ENCODE assay signal across 11 cellular contexts in genomic region chr9:133275105-133276000, GRCh38. TPM values are rescaled to one million over a fixed set of nuclear protein-coding genes. Genes with fewer than 3 reads are reported as not detected.
DNase-seq lines count a peak whose midpoint lies in the region; ATAC-seq and TF ChIP-seq lines count a peak whose summit lies in the region.
"Had no signal": no experiment of that assay in that cellular context is flagged by ENCODE, and none has a peak within 500 bp of the region (broad histone marks: within the 10 kb centered on the region; RNA-seq: fewer than 3 reads in every experiment).

TSS of gene ABO (minus strand) at chr9:133275201.

- H3K4me1 ChIP-seq in SK-N-SH (ENCODE audit: control insufficient read depth in 1 of 2, insufficient read depth in 2 of 2, low read depth in 1 of 2, low read length in 1 of 2) (no peaks in the 10 kb centered on the region), muscle layer of duodenum (ENCODE audit: control insufficient read depth in 1 of 2, insufficient read depth in 2 of 2, low read length in 2 of 2) (peaks cover 0 to 12% of the 10 kb centered on the region in 2 donors), upper lobe of left lung (peaks cover 0 to 17% (median 7%) of the 10 kb centered on the region in 4 donors)
- H3K4me1 ChIP-seq: BE2C had no signal

- no peak for TF ChIP-seq CTCF in SK-N-SH (IDR thresholded peaks at IDR 0.05)
- TF ChIP-seq CTCF in upper lobe of left lung (IDR thresholded peaks at IDR 0.05), result peak; percentile 29 to 74 (median 50)

- no peak within 1 kb of the TSS for H3K4me3 ChIP-seq in SK-N-SH (ENCODE audit: low read depth in 2 of 2, low read length in 1 of 2)
- peak within 1 kb of the TSS; percentile 37 to 58 for H3K4me3 ChIP-seq in muscle layer of duodenum (ENCODE audit: low read depth in 1 of 2, low read length in 2 of 2)
- peak within 1 kb of the TSS; percentile 40 to 63 (median 54) for H3K4me3 ChIP-seq in upper lobe of left lung

- no peak within 1 kb of the TSS for H3K27ac ChIP-seq in SK-N-SH (ENCODE audit: low read depth in 2 of 2, low read length in 1 of 2)
- peak within 1 kb of the TSS; percentile 31 for H3K27ac ChIP-seq in muscle layer of duodenum (ENCODE audit: low read length)
- peak within 1 kb of the TSS; percentile 74 to 85 (median 81) for H3K27ac ChIP-seq in upper lobe of left lung

- DNase-seq in SK-N-SH (peak; percentile 58), erythroblast (lab: John Stamatoyannopoulos, UW) (peak; percentile 54 to 58), upper lobe of left lung (peak; percentile 51 to 90), NCI-H446 treated with DMSO at 0.1 percent for 48 hours (lab: John Stamatoyannopoulos, UW) (no peak)
- no peak for DNase-seq in naive thymus-derived CD8-positive, alpha-beta T cell
- DNase-seq: activated CD4-positive, alpha-beta T cell treated with anti-CD3 and anti-CD28 coated beads, Interleukin-2, amount 10 ng/mL, durations not matched to agents 7 days and 5 days; BE2C; NCI-H774 had no signal

- POLR2A ChIA-PET in SK-N-SH (lab: Yijun Ruan, JAX), result no interaction called here
- POLR2A ChIA-PET in naive thymus-derived CD8-positive, alpha-beta T cell (lab: Charles Lee), result no interaction called here

- no peak within 1 kb of the TSS for H3K9ac ChIP-seq in SK-N-SH

- H2AFZ ChIP-seq in SK-N-SH (ENCODE audit: low read depth), result no peak within 1 kb of the TSS

- H3K9me3 ChIP-seq in SK-N-SH (no peaks in the 10 kb centered on the region), muscle layer of duodenum (ENCODE audit: control insufficient read depth in 1 of 2, low read length in 2 of 2) (peaks cover 0 to 7% of the 10 kb centered on the region in 2 donors), upper lobe of left lung (no peaks in the 10 kb centered on the region)
- H3K9me3 ChIP-seq: BE2C had no signal

- no peak for ATAC-seq in SK-N-SH treated with all-trans-retinoic acid at 6 μM for 48 hours
- ATAC-seq in upper lobe of left lung (ENCODE audit: low FRiP score in 2 of 2), result peak; percentile 63 to 64
- no peak for ATAC-seq in GM18511 (IDR thresholded peaks at IDR 0.05; ENCODE audit: unreplicated experiment)
- no peak for ATAC-seq in naive thymus-derived CD8-positive, alpha-beta T cell

- no peaks in the 10 kb centered on the region for H3K36me3 Mint-ChIP-seq in naive thymus-derived CD8-positive, alpha-beta T cell

- peaks cover 28 to 65% (median 46%) of the 10 kb centered on the region in 5 donors for H3K27me3 Mint-ChIP-seq in naive thymus-derived CD8-positive, alpha-beta T cell

- H3K79me2 ChIP-seq in SK-N-SH (ENCODE audit: insufficient read depth), result no peaks in the 10 kb centered on the region

- peaks cover 71% of the 10 kb centered on the region for H3K27me3 ChIP-seq in SK-N-SH (ENCODE audit: insufficient read depth)
- peaks cover 4% of the 10 kb centered on the region for H3K27me3 ChIP-seq in muscle layer of duodenum (ENCODE audit: low read depth, low read length)
- H3K27me3 ChIP-seq in upper lobe of left lung, result peaks cover 0 to 18% (median 4%) of the 10 kb centered on the region in 4 donors

- H3K9me3 Mint-ChIP-seq in naive thymus-derived CD8-positive, alpha-beta T cell, result peaks cover 0 to 8% (median 0%) of the 10 kb centered on the region in 9 donors

- no peaks in the 10 kb centered on the region for H4K20me1 ChIP-seq in SK-N-SH (ENCODE audit: insufficient read depth)

- H3K4me1 Mint-ChIP-seq in naive thymus-derived CD8-positive, alpha-beta T cell, result peaks cover 0 to 5% (median 4%) of the 10 kb centered on the region in 4 donors
- H3K4me1 Mint-ChIP-seq: activated CD4-positive, alpha-beta T cell treated with anti-CD3 and anti-CD28 coated beads, Interleukin-2, amount 10 ng/mL, durations not matched to agents 7 days and 5 days had no signal

- H3K4me3 Mint-ChIP-seq in naive thymus-derived CD8-positive, alpha-beta T cell, result peak within 1 kb of the TSS in 4 of 10 donors; percentile 4 to 47 (median 44)
- H3K4me3 Mint-ChIP-seq: activated CD4-positive, alpha-beta T cell treated with anti-CD3 and anti-CD28 coated beads, Interleukin-2, amount 10 ng/mL, durations not matched to agents 7 days and 5 days had no signal

- TF ChIP-seq POLR2A in erythroblast (IDR thresholded peaks at IDR 0.05; ENCODE audit: low read length) (no peak), upper lobe of left lung (IDR thresholded peaks at IDR 0.05) (peak in 1 of 4 donors; percentile 13)

- TF ChIP-seq EP300 in SK-N-SH (IDR thresholded peaks at IDR 0.05; ENCODE audit: borderline replicate concordance in 1 of 2, low read depth in 1 of 2, low read length in 1 of 2) (no peak), upper lobe of left lung (IDR thresholded peaks at IDR 0.05) (no peak)

- CTCF ChIA-PET in SK-N-SH (lab: Yijun Ruan, JAX), result interaction anchor here (1.3 to 1.4 kb wide), 2 partner anchors 29 to 68 kb away, joined by 4 to 5 read pairs; no protein-coding TSS in a partner anchor

- no peak for TF ChIP-seq RAD21 in SK-N-SH (IDR thresholded peaks at IDR 0.05; ENCODE audit: low read length)

- 7% methylated on average over 11 of the region's 110 CpGs for WGBS in SK-N-SH (ENCODE audit: low lambda C conversion rate)
- 7% methylated on average over 26 of the region's 110 CpGs; no CpG with 5 or more reads in 1 of the 2 donors for whole genome bisulfite sequencing in upper lobe of left lung, 2 donors

- no peaks in the 10 kb centered on the region for H3K9me2 ChIP-seq in SK-N-SH

- H3K27ac Mint-ChIP-seq in naive thymus-derived CD8-positive, alpha-beta T cell, result peak within 1 kb of the TSS in 1 of 10 donors; percentile 51
- H3K27ac Mint-ChIP-seq: activated CD4-positive, alpha-beta T cell treated with anti-CD3 and anti-CD28 coated beads, Interleukin-2, amount 10 ng/mL, durations not matched to agents 7 days and 5 days had no signal

- H3K36me3 ChIP-seq in SK-N-SH (replicated peaks in 1 of 2; ENCODE audit: control insufficient read depth in 1 of 2, insufficient read depth in 2 of 2, low read length in 1 of 2) (no peaks in the 10 kb centered on the region), muscle layer of duodenum (ENCODE audit: control insufficient read depth in 1 of 2, insufficient read depth in 2 of 2, low read length in 2 of 2) (no peaks in the 10 kb centered on the region), upper lobe of left lung (no peaks in the 10 kb centered on the region)
- H3K36me3 ChIP-seq: BE2C had no signal

- H3K4me2 ChIP-seq in SK-N-SH, result no peak within 1 kb of the TSS

- no peaks in the 10 kb centered on the region for H3F3A ChIP-seq in SK-N-SH (replicated peaks; ENCODE audit: insufficient read depth)

TF ChIP-seq in SK-N-SH, 30 proteins besides CTCF, POLR2A, EP300 and RAD21 (continues in another document):
- TF ChIP-seq MAX (IDR thresholded peaks at IDR 0.05; ENCODE audit: low read depth) (no peak), EZH2phosphoT487 (IDR thresholded peaks at IDR 0.05; ENCODE audit: borderline replicate concordance, low read depth) (no peak), JUND (IDR thresholded peaks at IDR 0.05) (no peak), TAF1 (IDR thresholded peaks at IDR 0.05; ENCODE audit: borderline replicate concordance, low read depth, low read length) (no peak), FOSL2 (IDR thresholded peaks at IDR 0.05; ENCODE audit: borderline replicate concordance, low read depth) (no peak), RCOR1 (IDR thresholded peaks at IDR 0.05; ENCODE audit: low read length) (no peak), FOXM1 (IDR thresholded peaks at IDR 0.05; ENCODE audit: low read depth) (no peak), RFX5 (IDR thresholded peaks at IDR 0.05; ENCODE audit: low read length) (no peak)
- TF ChIP-seq, protein P1, sequence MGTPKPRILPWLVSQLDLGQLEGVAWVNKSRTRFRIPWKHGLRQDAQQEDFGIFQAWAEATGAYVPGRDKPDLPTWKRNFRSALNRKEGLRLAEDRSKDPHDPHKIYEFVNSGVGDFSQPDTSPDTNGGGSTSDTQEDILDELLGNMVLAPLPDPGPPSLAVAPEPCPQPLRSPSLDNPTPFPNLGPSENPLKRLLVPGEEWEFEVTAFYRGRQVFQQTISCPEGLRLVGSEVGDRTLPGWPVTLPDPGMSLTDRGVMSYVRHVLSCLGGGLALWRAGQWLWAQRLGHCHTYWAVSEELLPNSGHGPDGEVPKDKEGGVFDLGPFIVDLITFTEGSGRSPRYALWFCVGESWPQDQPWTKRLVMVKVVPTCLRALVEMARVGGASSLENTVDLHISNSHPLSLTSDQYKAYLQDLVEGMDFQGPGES (IDR thresholded peaks at IDR 0.05; ENCODE audit: low read depth, low read length), result no peak

TF ChIP-seq in SK-N-SH treated with all-trans-retinoic acid at 6 μM for 48 hours, 23 proteins besides CTCF, POLR2A, EP300 and RAD21:
- TF ChIP-seq TOX (CRISPR knock-in tag; IDR thresholded peaks at IDR 0.05; ENCODE audit: borderline replicate concordance) (no peak), ZNF8 (CRISPR knock-in tag; IDR thresholded peaks at IDR 0.05) (no peak)

RNA-seq across cellular contexts. Expression of gene ABO, which starts in this region (rescaled TPM):
- polyA plus RNA-seq in SK-N-SH (2012; rRNA removed), result not detected in 2 replicates
- polyA plus RNA-seq in SK-N-SH (2012; cell fraction: cytosol; rRNA removed), result not detected in 2 replicates
- not detected in 2 replicates for polyA plus RNA-seq in SK-N-SH (2012; cell fraction: nucleus; rRNA removed)
- total RNA-seq in upper lobe of left lung, result 10 to 100 TPM in 5 of 6 donors, 1 to 10 TPM in 1; 7.6 to 84.9 (median 35.4) TPM
- total RNA-seq in naive thymus-derived CD8-positive, alpha-beta T cell, result not detected
- not detected for polyA plus RNA-seq in naive thymus-derived CD8-positive, alpha-beta T cell

Comparison
In these comparisons a context has a peak if more than half of its experiments do, and no peak if none do; other contexts are left out.
1. RNA of gene ABO (total RNA-seq): 7.6 to 84.9 TPM in upper lobe of left lung; not detected in naive thymus-derived CD8-positive, alpha-beta T cell; every median in the first group is over 4 times any median in the second.
2. Peak in DNase-seq in SK-N-SH; RNA of the gene not detected or under 1 TPM.
3. DNase-seq: peak in erythroblast (2 of 2) and upper lobe of left lung (2 of 2); none in NCI-H446 treated with DMSO at 0.1 percent for 48 hours (single experiment) and naive thymus-derived CD8-positive, alpha-beta T cell (0 of 10).
4. H3K27ac ChIP-seq: peak in muscle layer of duodenum (single experiment) and upper lobe of left lung (4 of 4); none in SK-N-SH (0 of 2).
5. H3K4me3 ChIP-seq: peak in muscle layer of duodenum (2 of 2) and upper lobe of left lung (4 of 4); none in SK-N-SH (0 of 2).
6. ATAC-seq: peak in upper lobe of left lung (2 of 2); none in SK-N-SH treated with all-trans-retinoic acid at 6 μM for 48 hours (single experiment), GM18511 (single experiment) and naive thymus-derived CD8-positive, alpha-beta T cell (0 of 2).